ENCODE assay signal across 8 cellular contexts in genomic region chr14:34324363-34324795, GRCh38.
DNase-seq lines count a peak whose midpoint lies in the region; ATAC-seq, FAIRE-seq and TF ChIP-seq lines count a peak whose summit lies in the region.

No MANE protein-coding gene starts in this region.

- no peaks in the 10 kb centered on the region for H3K4me1 ChIP-seq in K562 (replicated peaks in 1 of 2; ENCODE audit: control insufficient read depth in 2 of 2, insufficient read depth in 2 of 2, low read length in 2 of 2)

- H3K36me3 ChIP-seq in K562 (ENCODE audit: control insufficient read depth, insufficient read depth, low read length): no peaks in the 10 kb centered on the region

- TF ChIP-seq RAD21 in K562 (CRISPR knock-in tag; conservative IDR thresholded peaks at IDR 0.05 in 1 of 2, IDR thresholded peaks at IDR 0.05 in 1 of 2): peak; percentile 41 to 59; a peak in 3 of 4 replicates

- TF ChIP-seq POLR2A in K562 (conservative IDR thresholded peaks at IDR 0.05): no peak

- peak; percentile 53 for DNase-seq in GM13977 (ENCODE audit: low spot score)
- DNase-seq in NCI-H2227 (lab: John Stamatoyannopoulos, UW; ENCODE audit: unreplicated experiment): peak; percentile 71
- DNase-seq in K562 (ENCODE audit: extremely low read depth in 1 of 4, low spot score in 3 of 4): peak; percentile 30 to 51 (median 36)
- DNase-seq in left lobe of liver (ENCODE audit: low spot score): no peak
- no peak for DNase-seq in GOT3 (lab: John Stamatoyannopoulos, UW)
- no peak for DNase-seq in coronary artery (ENCODE audit: low spot score)

- no peak overlapping the region for H3K4me2 ChIP-seq in K562 (ENCODE audit: insufficient read depth, low read length)

- H3K4me3 ChIP-seq in K562: no peak overlapping the region
- H3K4me3 ChIP-seq in coronary artery: no peak overlapping the region

- H4K20me1 ChIP-seq in K562 (replicated peaks; ENCODE audit: control insufficient read depth, insufficient read depth, low read length): no peaks in the 10 kb centered on the region

- H3K9me1 ChIP-seq in K562 (ENCODE audit: control insufficient read depth, insufficient read depth, low read length): no peaks in the 10 kb centered on the region

- ATAC-seq in K562: peak; percentile 74
- ATAC-seq in left lobe of liver: peak; percentile 80
- no peak for ATAC-seq in GM21423 (IDR thresholded peaks at IDR 0.05; ENCODE audit: unreplicated experiment)

- no peaks in the 10 kb centered on the region for H3K79me2 ChIP-seq in K562 (ENCODE audit: control insufficient read depth, insufficient read depth, low read length)

- 16% methylated on average over 5 of the region's 6 CpGs for WGBS in K562 (ENCODE audit: insufficient coverage, low coverage, missing lambda C conversion rate)

- peak; percentile 77 for FAIRE-seq in K562 (lab: Jason Lieb, UNC)

- H3K27ac ChIP-seq in C4-2B: no peak overlapping the region
- no peak overlapping the region for H3K27ac ChIP-seq in K562 (ENCODE audit: extremely low read depth, low read depth, low read length)
- no peak overlapping the region for H3K27ac ChIP-seq in coronary artery

- TF ChIP-seq EP300 in K562 (IDR thresholded peaks at IDR 0.05; ENCODE audit: low read length): no peak

- no peaks in the 10 kb centered on the region for H3K27me3 ChIP-seq in K562 (ENCODE audit: control insufficient read depth in 2 of 2, insufficient read depth in 2 of 2, low read length in 2 of 2)

- in situ Hi-C loops in GM13977 (cut with MboI; ENCODE audit: low pct_unique_long_range_greater_than_20kb, low sequenced_read_pairs, unreplicated experiment) (no loop called here), K562 (cut with MboI) (loop anchor here (10.0 to 25.0 kb wide), 2 partner anchors 1612 to 1750 kb away; no protein-coding TSS in a partner anchor)

- peak; percentile 81 for TF ChIP-seq CTCF in C4-2B (conservative IDR thresholded peaks at IDR 0.05)
- TF ChIP-seq CTCF in GM13977 (IDR thresholded peaks at IDR 0.05; ENCODE audit: extremely low read depth, insufficient read depth, missing control alignments): peak; percentile 62
- TF ChIP-seq CTCF in K562 (IDR thresholded peaks at IDR 0.05 in 2 of 3, conservative IDR thresholded peaks at IDR 0.05 in 1 of 3; ENCODE audit: insufficient read depth in 2 of 3, low read depth in 1 of 3, low read length in 3 of 3): peak; percentile 28 to 68 (median 51); a peak in 5 of 6 replicates
- TF ChIP-seq CTCF in coronary artery (IDR thresholded peaks at IDR 0.05): no peak

- H3K9me3 ChIP-seq in K562 (replicated peaks; ENCODE audit: control insufficient read depth, insufficient read depth, low read depth, low read length): no peaks in the 10 kb centered on the region

- intact Hi-C loops in K562 (cut with micrococcal nuclease): loop anchor here (5.0 kb wide), 1 partner anchor 1747 kb away; no protein-coding TSS in a partner anchor

- H2AFZ ChIP-seq in K562 (ENCODE audit: low read depth, low read length): no peak overlapping the region

- CTCF ChIA-PET in K562 (lab: Yijun Ruan, JAX; ENCODE audit: low intra/inter-chr PET ratio): interaction anchor here (0.6 to 1.7 kb wide), 7 partner anchors 98 to 1749 kb away, joined by 3 to 8 read pairs (median 4); no protein-coding TSS in a partner anchor

- no peak overlapping the region for H3K9ac ChIP-seq in K562 (ENCODE audit: insufficient read depth in 1 of 2, low read depth in 2 of 2, low read length in 2 of 2)

- no TSS peak for BruUV-seq in K562 (replicated peaks; lab: Mats Ljungman, UMichigan)

- POLR2A ChIA-PET in K562 (lab: Yijun Ruan, JAX): no interaction called here

TF ChIP-seq in K562, 482 proteins besides CTCF, POLR2A, EP300 and RAD21 (continues in another document):
- TF ChIP-seq FOXK2 (conservative IDR thresholded peaks at IDR 0.05 in 1 of 2, IDR thresholded peaks at IDR 0.05 in 1 of 2; ENCODE audit: low read depth in 2 of 2) (0 out of 4 replicates have a peak, but pooled peaks of 1 of the 2 experiments have one; percentile 21), ZBTB2 (IDR thresholded peaks at IDR 0.05) (no peak), TARDBP (IDR thresholded peaks at IDR 0.05) (no peak), ZNF609 (CRISPR knock-in tag; IDR thresholded peaks at IDR 0.05; ENCODE audit: borderline replicate concordance) (no peak), REST (CRISPR knock-in tag; IDR thresholded peaks at IDR 0.05; ENCODE audit: low read depth) (no peak), ZNF384 (IDR thresholded peaks at IDR 0.05; ENCODE audit: low read depth, low read length) (peak; percentile 78), MEIS2 (IDR thresholded peaks at IDR 0.05; ENCODE audit: partially characterized antibody) (peak; percentile 85), MBD2 (IDR thresholded peaks at IDR 0.05; ENCODE audit: borderline replicate concordance, low read depth) (no peak)

Comparison
In these comparisons a context has a peak if more than half of its experiments do, and no peak if none do; other contexts are left out.
1. DNase-seq: peak in GM13977 (single experiment), NCI-H2227 (single experiment) and K562 (4 of 4); none in left lobe of liver (single experiment), GOT3 (single experiment) and coronary artery (single experiment).